22 cellular contexts compared by ENCODE assay signal in genomic region chr2:23593396-23594078, GRCh38.
DNase-seq lines count a peak whose midpoint lies in the region; TF ChIP-seq lines count a peak whose summit lies in the region.
"Had no signal": no experiment of that assay in that cellular context is flagged by ENCODE, and none has a peak within 500 bp of the region (broad histone marks: within the 10 kb centered on the region; RNA-seq: fewer than 3 reads in every experiment).

No MANE protein-coding gene starts in this region.

- H3K27ac Mint-ChIP-seq in brain = peak overlapping the region in 3 of 5 experiments; percentile 57 to 96 (median 95)
- H3K27ac Mint-ChIP-seq in activated naive CD4-positive, alpha-beta T cell treated with anti-CD3 and anti-CD28 coated beads for 36 hours = no peak overlapping the region
- H3K27ac Mint-ChIP-seq: naive thymus-derived CD8-positive, alpha-beta T cell; T-helper 17 cell had no signal

- no peak overlapping the region for H3K4me3 ChIP-seq in sigmoid colon
- H3K4me3 ChIP-seq: smooth muscle cell, upper lobe of right lung had no signal

- TF ChIP-seq EP300 in sigmoid colon (IDR thresholded peaks at IDR 0.05) = no peak

- H3K27ac ChIP-seq in layer of hippocampus (ENCODE audit: low read depth, low read length) (peak overlapping the region; percentile 1), sigmoid colon (peak overlapping the region; percentile 76 to 90 (median 88))
- H3K27ac ChIP-seq: 22Rv1, HL-60, upper lobe of right lung had no signal

- WGBS in sigmoid colon, 2 donors = 66 to 72% methylated on average over 12 of the region's 12 CpGs

- DNase-seq in NCI-H2081 (lab: John Stamatoyannopoulos, UW) = peak; percentile 23 to 69
- DNase-seq in NCI-H2081 treated with DMSO at 0.1 percent for 48 hours (lab: John Stamatoyannopoulos, UW) = no peak
- peak; percentile 61 for DNase-seq in sigmoid colon
- no peak for DNase-seq in NCI-H524 treated with DMSO at 0.1 percent for 48 hours (lab: John Stamatoyannopoulos, UW)
- DNase-seq in mesenteric fat pad (ENCODE audit: low spot score) = no peak
- no peak for DNase-seq in activated naive CD4-positive, alpha-beta T cell treated with anti-CD3 and anti-CD28 coated beads for 36 hours
- DNase-seq: activated CD4-positive, alpha-beta T cell treated with anti-CD3 and anti-CD28 coated beads, Interleukin-2, amount 50 U/mL, for 4 hours; activated naive CD4-positive, alpha-beta T cell treated with Interleukin-2 at 50 U/mL for 16 hours; AML-193; anterior cingulate cortex; DMS79 treated with DMSO at 0.1 percent for 48 hours; naive thymus-derived CD8-positive, alpha-beta T cell; OCI-M1; stimulated activated CD4-positive, alpha-beta T cell treated with anti-CD3 and anti-CD28 coated beads, Interleukin-4, amount 100 ng/mL, for 1 hour; stimulated activated naive CD8-positive, alpha-beta T cell treated with anti-CD3 and anti-CD28 coated beads, Interleukin-15, Interleukin-2, amounts not matched to agents 100 U/mL and 50 U/mL, for 24 hours; T-helper 17 cell; upper lobe of right lung had no signal

- no peaks in the 10 kb centered on the region for H3K36me3 Mint-ChIP-seq in brain
- H3K36me3 Mint-ChIP-seq in activated naive CD4-positive, alpha-beta T cell treated with anti-CD3 and anti-CD28 coated beads for 36 hours (ENCODE audit: low read depth) = no peaks in the 10 kb centered on the region
- H3K36me3 Mint-ChIP-seq: naive thymus-derived CD8-positive, alpha-beta T cell had no signal

- no peak for TF ChIP-seq POLR2A in sigmoid colon (IDR thresholded peaks at IDR 0.05)

- H3K9me3 ChIP-seq in sigmoid colon = no peaks in the 10 kb centered on the region
- H3K9me3 ChIP-seq: upper lobe of right lung had no signal

- H3K4me1 Mint-ChIP-seq in brain = peaks cover 80% of the 10 kb centered on the region
- no peaks in the 10 kb centered on the region for H3K4me1 Mint-ChIP-seq in activated naive CD4-positive, alpha-beta T cell treated with anti-CD3 and anti-CD28 coated beads for 36 hours (ENCODE audit: low read depth)
- H3K4me1 Mint-ChIP-seq: naive thymus-derived CD8-positive, alpha-beta T cell; T-helper 17 cell had no signal

- CTCF ChIA-PET in activated naive CD4-positive, alpha-beta T cell treated with anti-CD3 and anti-CD28 coated beads for 36 hours (lab: Charles Lee) = no interaction called here

- no peaks in the 10 kb centered on the region for H3K9me3 Mint-ChIP-seq in brain
- H3K9me3 Mint-ChIP-seq in activated naive CD4-positive, alpha-beta T cell treated with anti-CD3 and anti-CD28 coated beads for 36 hours = no peaks in the 10 kb centered on the region
- H3K9me3 Mint-ChIP-seq: naive thymus-derived CD8-positive, alpha-beta T cell had no signal

- H3K4me3 Mint-ChIP-seq in brain = no peak overlapping the region
- H3K4me3 Mint-ChIP-seq in activated naive CD4-positive, alpha-beta T cell treated with anti-CD3 and anti-CD28 coated beads for 36 hours = no peak overlapping the region
- H3K4me3 Mint-ChIP-seq: naive thymus-derived CD8-positive, alpha-beta T cell; T-helper 17 cell had no signal

- peaks cover 0 to 94% (median 78%) of the 10 kb centered on the region in 4 donors for H3K4me1 ChIP-seq in sigmoid colon
- H3K4me1 ChIP-seq: upper lobe of right lung had no signal

- no peaks in the 10 kb centered on the region for H3K36me3 ChIP-seq in sigmoid colon
- H3K36me3 ChIP-seq: upper lobe of right lung had no signal

- intact Hi-C loops in sigmoid colon (cut with DNase I) = loop anchor here (2.0 kb wide), 1 partner anchor 71 kb away; no protein-coding TSS in a partner anchor
- intact Hi-C loops in activated naive CD4-positive, alpha-beta T cell treated with anti-CD3 and anti-CD28 coated beads for 36 hours (cut with micrococcal nuclease) = no loop called here

- H3K27me3 ChIP-seq in layer of hippocampus (ENCODE audit: control insufficient read depth, insufficient read depth, low read length) (no peaks in the 10 kb centered on the region), sigmoid colon (no peaks in the 10 kb centered on the region)
- H3K27me3 ChIP-seq: upper lobe of right lung had no signal

- no peak for TF ChIP-seq CTCF in brain (conservative IDR thresholded peaks at IDR 0.05)
- TF ChIP-seq CTCF in sigmoid colon (IDR thresholded peaks at IDR 0.05) = no peak

- no peaks in the 10 kb centered on the region for H3K27me3 Mint-ChIP-seq in brain
- H3K27me3 Mint-ChIP-seq in activated naive CD4-positive, alpha-beta T cell treated with anti-CD3 and anti-CD28 coated beads for 36 hours (ENCODE audit: low read depth) = no peaks in the 10 kb centered on the region

Comparison
In these comparisons a context has a peak if more than half of its experiments do, and no peak if none do; other contexts are left out.
1. DNase-seq: peak in NCI-H2081 (2 of 2) and sigmoid colon (single experiment); none in NCI-H2081 treated with DMSO at 0.1 percent for 48 hours (single experiment), NCI-H524 treated with DMSO at 0.1 percent for 48 hours (single experiment), mesenteric fat pad (single experiment) and activated naive CD4-positive, alpha-beta T cell treated with anti-CD3 and anti-CD28 coated beads for 36 hours (single experiment).